In genomic region chr9:88746744-88747398, GRCh38 we compare ENCODE assay signal across 9 cellular contexts.
DNase-seq lines count a peak whose midpoint lies in the region; ATAC-seq, FAIRE-seq and TF ChIP-seq lines count a peak whose summit lies in the region.
"Had no signal": no experiment of that assay in that cellular context is flagged by ENCODE, and none has a peak within 500 bp of the region (broad histone marks: within the 10 kb centered on the region; RNA-seq: fewer than 3 reads in every experiment).

No MANE protein-coding gene starts in this region.

- H2BK5ac ChIP-seq in mesendoderm (ENCODE audit: low read length): peak overlapping the region; percentile 52

- H3K9ac ChIP-seq in K562 (ENCODE audit: insufficient read depth in 1 of 2, low read depth in 2 of 2, low read length in 2 of 2) (no peak overlapping the region), mesendoderm (ENCODE audit: low read length) (peak overlapping the region; percentile 46), subcutaneous abdominal adipose tissue (ENCODE audit: low read length in 5 of 5) (no peak overlapping the region)

- no peak for ATAC-seq in K562
- ATAC-seq in aorta (ENCODE audit: low FRiP score): no peak

- H3K18ac ChIP-seq in mesendoderm (ENCODE audit: low read length): peak overlapping the region; percentile 78

- H3K4me3 ChIP-seq in K562: no peak overlapping the region
- no peak overlapping the region for H3K4me3 ChIP-seq in mesendoderm (ENCODE audit: low read length)
- H3K4me3 ChIP-seq in subcutaneous abdominal adipose tissue (ENCODE audit: low read depth in 1 of 5, low read length in 5 of 5): no peak overlapping the region
- no peak overlapping the region for H3K4me3 ChIP-seq in aorta (ENCODE audit: low read length in 2 of 2)
- H3K4me3 ChIP-seq: pancreas had no signal

- H3K4me2 ChIP-seq in K562 (ENCODE audit: insufficient read depth, low read length): no peak overlapping the region
- H3K4me2 ChIP-seq in mesendoderm (ENCODE audit: low read length): no peak overlapping the region

- no peak overlapping the region for H2AK5ac ChIP-seq in mesendoderm (ENCODE audit: low read length)

- peak; percentile 53 for DNase-seq in M059J (ENCODE audit: low read depth)
- no peak for DNase-seq in K562 (ENCODE audit: extremely low read depth in 1 of 4, low spot score in 3 of 4)
- peak; percentile 84 for DNase-seq in mesendoderm
- no peak for DNase-seq in activated gamma-delta T cell (lab: John Stamatoyannopoulos, UW)
- DNase-seq in aorta: no peak
- no peak for DNase-seq in cerebellar nuclear complex (lab: John Stamatoyannopoulos, UW)
- DNase-seq: NCI-H69, pancreas had no signal

- H3K79me2 ChIP-seq in K562 (ENCODE audit: control insufficient read depth, insufficient read depth, low read length) (no peaks in the 10 kb centered on the region), mesendoderm (ENCODE audit: control insufficient read depth, insufficient read depth, low read length) (no peaks in the 10 kb centered on the region)

- in situ Hi-C loops in K562 (cut with MboI): no loop called here

- peak overlapping the region; percentile 70 for H3K56ac ChIP-seq in mesendoderm (ENCODE audit: low read length)

- no peak for TF ChIP-seq POLR2A in K562 (conservative IDR thresholded peaks at IDR 0.05)

- BruUV-seq in K562 (replicated peaks; lab: Mats Ljungman, UMichigan): no TSS peak

- peak; percentile 15 for FAIRE-seq in K562 (lab: Jason Lieb, UNC)
- FAIRE-seq: pancreas had no signal

- no peak overlapping the region for H2BK15ac ChIP-seq in mesendoderm (replicated peaks; ENCODE audit: low read depth)

- no peaks in the 10 kb centered on the region for H3K9me3 ChIP-seq in K562 (replicated peaks; ENCODE audit: control insufficient read depth, insufficient read depth, low read depth, low read length)
- H3K9me3 ChIP-seq in subcutaneous abdominal adipose tissue (ENCODE audit: control insufficient read depth in 5 of 5, low read length in 5 of 5): peaks cover 0 to 7% (median 6%) of the 10 kb centered on the region in 5 donors
- no peaks in the 10 kb centered on the region for H3K9me3 ChIP-seq in aorta (ENCODE audit: control insufficient read depth, low read length)
- H3K9me3 ChIP-seq: pancreas had no signal

- no peak overlapping the region for H2BK120ac ChIP-seq in mesendoderm (ENCODE audit: low read depth, low read length)

- no peak overlapping the region for H3K23ac ChIP-seq in mesendoderm (ENCODE audit: low read length)

- no peak overlapping the region for H4K5ac ChIP-seq in mesendoderm (ENCODE audit: low read length)

- no peaks in the 10 kb centered on the region; a peak in 1 of 5 replicates for H3K27me3 ChIP-seq in K562 (ENCODE audit: control insufficient read depth in 2 of 2, insufficient read depth in 2 of 2, low read length in 2 of 2)
- H3K27me3 ChIP-seq in mesendoderm (ENCODE audit: insufficient read depth, low read length, poor library complexity): no peaks in the 10 kb centered on the region
- H3K27me3 ChIP-seq in subcutaneous abdominal adipose tissue (ENCODE audit: control insufficient read depth in 5 of 5, insufficient read depth in 4 of 5, low read length in 5 of 5): no peaks in the 10 kb centered on the region
- no peaks in the 10 kb centered on the region for H3K27me3 ChIP-seq in aorta (ENCODE audit: control insufficient read depth in 1 of 2, insufficient read depth in 2 of 2, low read length in 1 of 2)
- H3K27me3 ChIP-seq: pancreas had no signal

- H3K9me1 ChIP-seq in K562 (ENCODE audit: control insufficient read depth, insufficient read depth, low read length): no peaks in the 10 kb centered on the region

- POLR2A ChIA-PET in K562 (lab: Yijun Ruan, JAX): no interaction called here

- H3K36me3 ChIP-seq in K562 (ENCODE audit: control insufficient read depth, insufficient read depth, low read length): no peaks in the 10 kb centered on the region
- no peaks in the 10 kb centered on the region for H3K36me3 ChIP-seq in mesendoderm (ENCODE audit: control insufficient read depth, insufficient read depth, low read length)
- no peaks in the 10 kb centered on the region for H3K36me3 ChIP-seq in subcutaneous abdominal adipose tissue (ENCODE audit: control insufficient read depth in 5 of 5, insufficient read depth in 5 of 5, low read length in 5 of 5)
- no peaks in the 10 kb centered on the region for H3K36me3 ChIP-seq in aorta (ENCODE audit: control insufficient read depth in 1 of 2, insufficient read depth in 2 of 2, low read length in 1 of 2)
- H3K36me3 ChIP-seq: pancreas had no signal

- H3K27ac ChIP-seq in K562 (ENCODE audit: extremely low read depth, low read depth, low read length) (no peak overlapping the region; the same call in 2 of the 3 replicates), mesendoderm (ENCODE audit: low read depth, low read length) (peak overlapping the region; percentile 93), subcutaneous abdominal adipose tissue (ENCODE audit: low read depth, low read length) (peak overlapping the region; percentile 40), aorta (ENCODE audit: low read depth in 1 of 2, low read length in 2 of 2) (no peak overlapping the region)
- H3K27ac ChIP-seq: pancreas had no signal

- intact Hi-C loops in K562 (cut with micrococcal nuclease): no loop called here
- intact Hi-C loops in aorta (cut with DNase I): no loop called here

- H3K4me1 ChIP-seq in K562 (replicated peaks in 1 of 2; ENCODE audit: control insufficient read depth in 2 of 2, insufficient read depth in 2 of 2, low read length in 2 of 2): peaks cover 13 to 17% of the 10 kb centered on the region in 2 experiments; a peak in 4 of 5 replicates
- peaks cover 2% of the 10 kb centered on the region for H3K4me1 ChIP-seq in mesendoderm (ENCODE audit: control insufficient read depth, low read depth, low read length)
- peaks cover 0 to 50% (median 46%) of the 10 kb centered on the region in 5 donors for H3K4me1 ChIP-seq in subcutaneous abdominal adipose tissue (ENCODE audit: control insufficient read depth in 5 of 5, insufficient read depth in 5 of 5, low read length in 5 of 5)
- no peaks in the 10 kb centered on the region for H3K4me1 ChIP-seq in aorta (ENCODE audit: control insufficient read depth in 1 of 2, insufficient read depth in 2 of 2, low read length in 2 of 2)
- H3K4me1 ChIP-seq: pancreas had no signal

- TF ChIP-seq EP300 in K562 (IDR thresholded peaks at IDR 0.05; ENCODE audit: low read length): no peak

- 80% methylated on average over 7 of the region's 9 CpGs for WGBS in K562 (ENCODE audit: insufficient coverage, low coverage, missing lambda C conversion rate)
- no CpG with 5 or more reads among the region's 9 CpGs for WGBS in mesendoderm (ENCODE audit: extremely low coverage, insufficient coverage, low lambda C conversion rate)
- WGBS in aorta, 2 donors: 85 to 97% methylated on average over 9 of the region's 9 CpGs

- H3K79me1 ChIP-seq in mesendoderm (ENCODE audit: low read length): no peaks in the 10 kb centered on the region

- TF ChIP-seq RAD21 in K562 (CRISPR knock-in tag; conservative IDR thresholded peaks at IDR 0.05 in 1 of 2, IDR thresholded peaks at IDR 0.05 in 1 of 2): no peak

- no peak overlapping the region for H2AFZ ChIP-seq in K562 (ENCODE audit: low read depth, low read length)

- CTCF ChIA-PET in K562 (lab: Yijun Ruan, JAX; ENCODE audit: low intra/inter-chr PET ratio): no interaction called here

- no peak for TF ChIP-seq CTCF in K562 (IDR thresholded peaks at IDR 0.05 in 2 of 3, conservative IDR thresholded peaks at IDR 0.05 in 1 of 3; ENCODE audit: insufficient read depth in 2 of 3, low read depth in 1 of 3, low read length in 3 of 3)

- H3K4ac ChIP-seq in mesendoderm (ENCODE audit: low read depth, low read length): no peak overlapping the region

- H4K8ac ChIP-seq in mesendoderm (ENCODE audit: low read depth, low read length): no peak overlapping the region

- no peaks in the 10 kb centered on the region for H4K20me1 ChIP-seq in K562 (replicated peaks; ENCODE audit: control insufficient read depth, insufficient read depth, low read length)

TF ChIP-seq in K562, 482 proteins besides CTCF, POLR2A, EP300 and RAD21 (continues in another document):
- TF ChIP-seq, protein P1, sequence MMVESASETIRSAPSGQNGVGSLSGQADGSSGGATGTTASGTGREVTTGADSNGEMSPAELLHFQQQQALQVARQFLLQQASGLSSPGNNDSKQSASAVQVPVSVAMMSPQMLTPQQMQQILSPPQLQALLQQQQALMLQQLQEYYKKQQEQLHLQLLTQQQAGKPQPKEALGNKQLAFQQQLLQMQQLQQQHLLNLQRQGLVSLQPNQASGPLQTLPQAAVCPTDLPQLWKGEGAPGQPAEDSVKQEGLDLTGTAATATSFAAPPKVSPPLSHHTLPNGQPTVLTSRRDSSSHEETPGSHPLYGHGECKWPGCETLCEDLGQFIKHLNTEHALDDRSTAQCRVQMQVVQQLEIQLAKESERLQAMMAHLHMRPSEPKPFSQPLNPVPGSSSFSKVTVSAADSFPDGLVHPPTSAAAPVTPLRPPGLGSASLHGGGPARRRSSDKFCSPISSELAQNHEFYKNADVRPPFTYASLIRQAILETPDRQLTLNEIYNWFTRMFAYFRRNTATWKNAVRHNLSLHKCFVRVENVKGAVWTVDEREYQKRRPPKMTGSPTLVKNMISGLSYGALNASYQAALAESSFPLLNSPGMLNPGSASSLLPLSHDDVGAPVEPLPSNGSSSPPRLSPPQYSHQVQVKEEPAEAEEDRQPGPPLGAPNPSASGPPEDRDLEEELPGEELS (CRISPR knock-in tag; IDR thresholded peaks at IDR 0.05; ENCODE audit: borderline replicate concordance): no peak
- TF ChIP-seq NFRKB (IDR thresholded peaks at IDR 0.05; ENCODE audit: low read depth) (no peak), PHF8 (IDR thresholded peaks at IDR 0.05; ENCODE audit: borderline replicate concordance, low read length) (no peak), RCOR1 (IDR thresholded peaks at IDR 0.05; ENCODE audit: borderline replicate concordance in 1 of 2, low read depth in 2 of 2, low read length in 2 of 2) (no peak), KHSRP (IDR thresholded peaks at IDR 0.05) (no peak), ZC3H11A (IDR thresholded peaks at IDR 0.05; ENCODE audit: low read depth, low read length) (no peak), CBX2 (IDR thresholded peaks at IDR 0.05; ENCODE audit: insufficient read depth, low read length, poor library complexity, severe bottlenecking) (no peak)
- TF ChIP-seq, protein P2, sequence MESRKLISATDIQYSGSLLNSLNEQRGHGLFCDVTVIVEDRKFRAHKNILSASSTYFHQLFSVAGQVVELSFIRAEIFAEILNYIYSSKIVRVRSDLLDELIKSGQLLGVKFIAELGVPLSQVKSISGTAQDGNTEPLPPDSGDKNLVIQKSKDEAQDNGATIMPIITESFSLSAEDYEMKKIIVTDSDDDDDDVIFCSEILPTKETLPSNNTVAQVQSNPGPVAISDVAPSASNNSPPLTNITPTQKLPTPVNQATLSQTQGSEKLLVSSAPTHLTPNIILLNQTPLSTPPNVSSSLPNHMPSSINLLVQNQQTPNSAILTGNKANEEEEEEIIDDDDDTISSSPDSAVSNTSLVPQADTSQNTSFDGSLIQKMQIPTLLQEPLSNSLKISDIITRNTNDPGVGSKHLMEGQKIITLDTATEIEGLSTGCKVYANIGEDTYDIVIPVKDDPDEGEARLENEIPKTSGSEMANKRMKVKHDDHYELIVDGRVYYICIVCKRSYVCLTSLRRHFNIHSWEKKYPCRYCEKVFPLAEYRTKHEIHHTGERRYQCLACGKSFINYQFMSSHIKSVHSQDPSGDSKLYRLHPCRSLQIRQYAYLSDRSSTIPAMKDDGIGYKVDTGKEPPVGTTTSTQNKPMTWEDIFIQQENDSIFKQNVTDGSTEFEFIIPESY (CRISPR knock-in tag; IDR thresholded peaks at IDR 0.05): no peak

Comparison
In these comparisons a context has a peak if more than half of its experiments do, and no peak if none do; other contexts are left out.
1. DNase-seq: peak in M059J (single experiment) and mesendoderm (single experiment); none in K562 (0 of 4), activated gamma-delta T cell (single experiment), aorta (0 of 2) and cerebellar nuclear complex (0 of 2).
2. H3K27ac ChIP-seq: peak in mesendoderm (single experiment) and subcutaneous abdominal adipose tissue (single experiment); none in K562 (single experiment) and aorta (0 of 2).